ENCODE assay signal across 1 cellular context in the genomic region with DNA sequence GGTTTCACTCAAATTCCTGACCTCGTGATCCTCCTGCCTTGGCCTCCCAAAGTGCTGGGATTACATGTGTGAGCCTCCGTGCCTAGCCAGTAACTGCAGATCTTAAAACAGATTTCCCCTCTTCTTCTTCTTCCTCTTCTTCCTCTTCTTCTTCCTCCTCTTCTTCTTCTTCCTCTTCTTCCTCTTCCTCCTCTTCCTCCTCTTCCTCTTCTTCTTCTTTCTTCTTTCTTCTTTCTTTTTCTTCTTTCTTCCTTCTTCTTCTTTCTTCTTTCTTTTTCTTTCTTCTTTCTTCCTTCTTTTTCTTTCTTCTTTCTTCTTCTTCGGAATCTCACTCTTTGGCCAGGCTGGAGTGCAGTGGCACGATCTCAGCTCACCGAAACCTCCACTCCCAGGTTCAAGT.
TF ChIP-seq lines count a peak whose summit lies in the region.

No MANE protein-coding gene starts in this region.

TF ChIP-seq in WTC11, 78 proteins besides CTCF, POLR2A, EP300 and RAD21 (continued from another document):
- TF ChIP-seq, protein P1, sequence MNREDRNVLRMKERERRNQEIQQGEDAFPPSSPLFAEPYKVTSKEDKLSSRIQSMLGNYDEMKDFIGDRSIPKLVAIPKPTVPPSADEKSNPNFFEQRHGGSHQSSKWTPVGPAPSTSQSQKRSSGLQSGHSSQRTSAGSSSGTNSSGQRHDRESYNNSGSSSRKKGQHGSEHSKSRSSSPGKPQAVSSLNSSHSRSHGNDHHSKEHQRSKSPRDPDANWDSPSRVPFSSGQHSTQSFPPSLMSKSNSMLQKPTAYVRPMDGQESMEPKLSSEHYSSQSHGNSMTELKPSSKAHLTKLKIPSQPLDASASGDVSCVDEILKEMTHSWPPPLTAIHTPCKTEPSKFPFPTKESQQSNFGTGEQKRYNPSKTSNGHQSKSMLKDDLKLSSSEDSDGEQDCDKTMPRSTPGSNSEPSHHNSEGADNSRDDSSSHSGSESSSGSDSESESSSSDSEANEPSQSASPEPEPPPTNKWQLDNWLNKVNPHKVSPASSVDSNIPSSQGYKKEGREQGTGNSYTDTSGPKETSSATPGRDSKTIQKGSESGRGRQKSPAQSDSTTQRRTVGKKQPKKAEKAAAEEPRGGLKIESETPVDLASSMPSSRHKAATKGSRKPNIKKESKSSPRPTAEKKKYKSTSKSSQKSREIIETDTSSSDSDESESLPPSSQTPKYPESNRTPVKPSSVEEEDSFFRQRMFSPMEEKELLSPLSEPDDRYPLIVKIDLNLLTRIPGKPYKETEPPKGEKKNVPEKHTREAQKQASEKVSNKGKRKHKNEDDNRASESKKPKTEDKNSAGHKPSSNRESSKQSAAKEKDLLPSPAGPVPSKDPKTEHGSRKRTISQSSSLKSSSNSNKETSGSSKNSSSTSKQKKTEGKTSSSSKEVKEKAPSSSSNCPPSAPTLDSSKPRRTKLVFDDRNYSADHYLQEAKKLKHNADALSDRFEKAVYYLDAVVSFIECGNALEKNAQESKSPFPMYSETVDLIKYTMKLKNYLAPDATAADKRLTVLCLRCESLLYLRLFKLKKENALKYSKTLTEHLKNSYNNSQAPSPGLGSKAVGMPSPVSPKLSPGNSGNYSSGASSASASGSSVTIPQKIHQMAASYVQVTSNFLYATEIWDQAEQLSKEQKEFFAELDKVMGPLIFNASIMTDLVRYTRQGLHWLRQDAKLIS (CRISPR knock-in tag; IDR thresholded peaks at IDR 0.05; ENCODE audit: borderline replicate concordance) = no peak
- TF ChIP-seq, protein P2, sequence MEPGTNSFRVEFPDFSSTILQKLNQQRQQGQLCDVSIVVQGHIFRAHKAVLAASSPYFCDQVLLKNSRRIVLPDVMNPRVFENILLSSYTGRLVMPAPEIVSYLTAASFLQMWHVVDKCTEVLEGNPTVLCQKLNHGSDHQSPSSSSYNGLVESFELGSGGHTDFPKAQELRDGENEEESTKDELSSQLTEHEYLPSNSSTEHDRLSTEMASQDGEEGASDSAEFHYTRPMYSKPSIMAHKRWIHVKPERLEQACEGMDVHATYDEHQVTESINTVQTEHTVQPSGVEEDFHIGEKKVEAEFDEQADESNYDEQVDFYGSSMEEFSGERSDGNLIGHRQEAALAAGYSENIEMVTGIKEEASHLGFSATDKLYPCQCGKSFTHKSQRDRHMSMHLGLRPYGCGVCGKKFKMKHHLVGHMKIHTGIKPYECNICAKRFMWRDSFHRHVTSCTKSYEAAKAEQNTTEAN (CRISPR knock-in tag; IDR thresholded peaks at IDR 0.05) = no peak
- TF ChIP-seq, protein P3, sequence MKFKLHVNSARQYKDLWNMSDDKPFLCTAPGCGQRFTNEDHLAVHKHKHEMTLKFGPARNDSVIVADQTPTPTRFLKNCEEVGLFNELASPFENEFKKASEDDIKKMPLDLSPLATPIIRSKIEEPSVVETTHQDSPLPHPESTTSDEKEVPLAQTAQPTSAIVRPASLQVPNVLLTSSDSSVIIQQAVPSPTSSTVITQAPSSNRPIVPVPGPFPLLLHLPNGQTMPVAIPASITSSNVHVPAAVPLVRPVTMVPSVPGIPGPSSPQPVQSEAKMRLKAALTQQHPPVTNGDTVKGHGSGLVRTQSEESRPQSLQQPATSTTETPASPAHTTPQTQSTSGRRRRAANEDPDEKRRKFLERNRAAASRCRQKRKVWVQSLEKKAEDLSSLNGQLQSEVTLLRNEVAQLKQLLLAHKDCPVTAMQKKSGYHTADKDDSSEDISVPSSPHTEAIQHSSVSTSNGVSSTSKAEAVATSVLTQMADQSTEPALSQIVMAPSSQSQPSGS (CRISPR knock-in tag; IDR thresholded peaks at IDR 0.05; ENCODE audit: borderline replicate concordance, low read depth) = no peak
- TF ChIP-seq, protein P4, sequence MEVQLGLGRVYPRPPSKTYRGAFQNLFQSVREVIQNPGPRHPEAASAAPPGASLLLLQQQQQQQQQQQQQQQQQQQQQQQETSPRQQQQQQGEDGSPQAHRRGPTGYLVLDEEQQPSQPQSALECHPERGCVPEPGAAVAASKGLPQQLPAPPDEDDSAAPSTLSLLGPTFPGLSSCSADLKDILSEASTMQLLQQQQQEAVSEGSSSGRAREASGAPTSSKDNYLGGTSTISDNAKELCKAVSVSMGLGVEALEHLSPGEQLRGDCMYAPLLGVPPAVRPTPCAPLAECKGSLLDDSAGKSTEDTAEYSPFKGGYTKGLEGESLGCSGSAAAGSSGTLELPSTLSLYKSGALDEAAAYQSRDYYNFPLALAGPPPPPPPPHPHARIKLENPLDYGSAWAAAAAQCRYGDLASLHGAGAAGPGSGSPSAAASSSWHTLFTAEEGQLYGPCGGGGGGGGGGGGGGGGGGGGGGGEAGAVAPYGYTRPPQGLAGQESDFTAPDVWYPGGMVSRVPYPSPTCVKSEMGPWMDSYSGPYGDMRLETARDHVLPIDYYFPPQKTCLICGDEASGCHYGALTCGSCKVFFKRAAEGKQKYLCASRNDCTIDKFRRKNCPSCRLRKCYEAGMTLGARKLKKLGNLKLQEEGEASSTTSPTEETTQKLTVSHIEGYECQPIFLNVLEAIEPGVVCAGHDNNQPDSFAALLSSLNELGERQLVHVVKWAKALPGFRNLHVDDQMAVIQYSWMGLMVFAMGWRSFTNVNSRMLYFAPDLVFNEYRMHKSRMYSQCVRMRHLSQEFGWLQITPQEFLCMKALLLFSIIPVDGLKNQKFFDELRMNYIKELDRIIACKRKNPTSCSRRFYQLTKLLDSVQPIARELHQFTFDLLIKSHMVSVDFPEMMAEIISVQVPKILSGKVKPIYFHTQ (CRISPR knock-in tag; IDR thresholded peaks at IDR 0.05) = no peak
- TF ChIP-seq, protein P5, sequence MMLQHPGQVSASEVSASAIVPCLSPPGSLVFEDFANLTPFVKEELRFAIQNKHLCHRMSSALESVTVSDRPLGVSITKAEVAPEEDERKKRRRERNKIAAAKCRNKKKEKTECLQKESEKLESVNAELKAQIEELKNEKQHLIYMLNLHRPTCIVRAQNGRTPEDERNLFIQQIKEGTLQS (CRISPR knock-in tag; conservative IDR thresholded peaks at IDR 0.05) = no peak
- TF ChIP-seq ZNF423 (CRISPR knock-in tag; IDR thresholded peaks at IDR 0.05) = no peak
- TF ChIP-seq ZNF317 (CRISPR knock-in tag; IDR thresholded peaks at IDR 0.05; ENCODE audit: borderline replicate concordance, low read depth) = no peak
- TF ChIP-seq, protein P6, sequence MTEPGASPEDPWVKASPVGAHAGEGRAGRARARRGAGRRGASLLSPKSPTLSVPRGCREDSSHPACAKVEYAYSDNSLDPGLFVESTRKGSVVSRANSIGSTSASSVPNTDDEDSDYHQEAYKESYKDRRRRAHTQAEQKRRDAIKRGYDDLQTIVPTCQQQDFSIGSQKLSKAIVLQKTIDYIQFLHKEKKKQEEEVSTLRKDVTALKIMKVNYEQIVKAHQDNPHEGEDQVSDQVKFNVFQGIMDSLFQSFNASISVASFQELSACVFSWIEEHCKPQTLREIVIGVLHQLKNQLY (CRISPR knock-in tag; IDR thresholded peaks at IDR 0.05) = no peak
